In the genomic region with DNA sequence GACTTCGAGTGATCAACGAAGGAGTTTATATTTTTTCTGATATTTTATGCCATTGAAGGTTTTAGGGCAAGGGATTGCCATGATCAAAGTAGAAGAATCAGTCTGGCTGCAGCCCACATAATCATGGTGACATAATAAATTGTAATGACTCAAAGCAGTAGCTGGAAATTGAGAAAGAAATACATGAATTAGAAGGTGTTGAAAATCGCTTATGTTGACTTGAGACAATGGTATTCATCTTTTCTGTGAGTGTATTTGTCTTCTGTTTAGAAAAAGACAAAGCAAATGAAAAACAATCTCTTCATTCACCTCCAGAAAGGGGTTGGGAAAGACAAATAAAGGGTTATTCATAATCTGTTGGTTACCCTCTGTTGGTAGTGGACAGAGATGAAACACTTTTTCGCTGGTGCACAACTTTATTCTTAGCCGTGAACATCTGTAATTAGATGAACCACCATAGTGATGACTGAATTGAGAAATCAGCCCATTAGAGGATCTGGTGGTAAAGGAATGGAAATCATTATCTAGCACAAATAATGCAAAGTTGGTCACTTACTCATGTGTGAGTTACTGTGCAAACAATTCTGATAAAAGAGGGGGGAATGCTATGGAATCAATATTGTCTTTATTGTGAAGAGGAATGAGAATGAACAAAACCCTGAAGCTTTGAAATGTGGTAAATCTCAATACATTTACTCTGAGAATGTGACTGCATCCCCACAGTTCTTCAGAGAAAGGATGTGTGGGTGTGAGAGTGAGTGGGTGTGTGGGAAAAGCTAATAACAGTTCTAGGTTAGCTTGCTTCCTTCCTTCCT, we compare ENCODE assay signal across 2 cellular contexts.
A peak's percentile ranks its signal among the peaks of the same experiment; 100 is the strongest.
TF ChIP-seq lines count a peak whose summit lies in the region.

No MANE protein-coding gene starts in this region.

TF ChIP-seq in HEK293, 187 proteins besides CTCF, POLR2A, EP300 and RAD21:
- TF ChIP-seq ZNF391 (tag by site-specific recombination; IDR thresholded peaks at IDR 0.05; ENCODE audit: borderline replicate concordance, low read depth) (no peak), ZFHX2 (tag by site-specific recombination; conservative IDR thresholded peaks at IDR 0.05) (peak; percentile 53), SETDB1 (IDR thresholded peaks at IDR 0.05; ENCODE audit: insufficient read length, low read length) (no peak), ZBTB7A (tag by site-specific recombination; IDR thresholded peaks at IDR 0.05; ENCODE audit: low read depth) (no peak), ZSCAN23 (tag by site-specific recombination; IDR thresholded peaks at IDR 0.05) (no peak), ZNF184 (tag by site-specific recombination; IDR thresholded peaks at IDR 0.05) (no peak), ZNF169 (tag by site-specific recombination; IDR thresholded peaks at IDR 0.05) (no peak), EGR2 (tag by site-specific recombination; IDR thresholded peaks at IDR 0.05; ENCODE audit: low read depth) (peak; percentile 68), ZNF549 (tag by site-specific recombination; IDR thresholded peaks at IDR 0.05) (no peak)
- TF ChIP-seq, protein P1, sequence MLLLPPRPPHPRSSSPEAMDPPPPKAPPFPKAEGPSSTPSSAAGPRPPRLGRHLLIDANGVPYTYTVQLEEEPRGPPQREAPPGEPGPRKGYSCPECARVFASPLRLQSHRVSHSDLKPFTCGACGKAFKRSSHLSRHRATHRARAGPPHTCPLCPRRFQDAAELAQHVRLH (tag by site-specific recombination; IDR thresholded peaks at IDR 0.05) = no peak
- TF ChIP-seq, protein P2, sequence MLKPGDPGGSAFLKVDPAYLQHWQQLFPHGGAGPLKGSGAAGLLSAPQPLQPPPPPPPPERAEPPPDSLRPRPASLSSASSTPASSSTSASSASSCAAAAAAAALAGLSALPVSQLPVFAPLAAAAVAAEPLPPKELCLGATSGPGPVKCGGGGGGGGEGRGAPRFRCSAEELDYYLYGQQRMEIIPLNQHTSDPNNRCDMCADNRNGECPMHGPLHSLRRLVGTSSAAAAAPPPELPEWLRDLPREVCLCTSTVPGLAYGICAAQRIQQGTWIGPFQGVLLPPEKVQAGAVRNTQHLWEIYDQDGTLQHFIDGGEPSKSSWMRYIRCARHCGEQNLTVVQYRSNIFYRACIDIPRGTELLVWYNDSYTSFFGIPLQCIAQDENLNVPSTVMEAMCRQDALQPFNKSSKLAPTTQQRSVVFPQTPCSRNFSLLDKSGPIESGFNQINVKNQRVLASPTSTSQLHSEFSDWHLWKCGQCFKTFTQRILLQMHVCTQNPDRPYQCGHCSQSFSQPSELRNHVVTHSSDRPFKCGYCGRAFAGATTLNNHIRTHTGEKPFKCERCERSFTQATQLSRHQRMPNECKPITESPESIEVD (tag by site-specific recombination; IDR thresholded peaks at IDR 0.05) = no peak
- TF ChIP-seq, protein P3, sequence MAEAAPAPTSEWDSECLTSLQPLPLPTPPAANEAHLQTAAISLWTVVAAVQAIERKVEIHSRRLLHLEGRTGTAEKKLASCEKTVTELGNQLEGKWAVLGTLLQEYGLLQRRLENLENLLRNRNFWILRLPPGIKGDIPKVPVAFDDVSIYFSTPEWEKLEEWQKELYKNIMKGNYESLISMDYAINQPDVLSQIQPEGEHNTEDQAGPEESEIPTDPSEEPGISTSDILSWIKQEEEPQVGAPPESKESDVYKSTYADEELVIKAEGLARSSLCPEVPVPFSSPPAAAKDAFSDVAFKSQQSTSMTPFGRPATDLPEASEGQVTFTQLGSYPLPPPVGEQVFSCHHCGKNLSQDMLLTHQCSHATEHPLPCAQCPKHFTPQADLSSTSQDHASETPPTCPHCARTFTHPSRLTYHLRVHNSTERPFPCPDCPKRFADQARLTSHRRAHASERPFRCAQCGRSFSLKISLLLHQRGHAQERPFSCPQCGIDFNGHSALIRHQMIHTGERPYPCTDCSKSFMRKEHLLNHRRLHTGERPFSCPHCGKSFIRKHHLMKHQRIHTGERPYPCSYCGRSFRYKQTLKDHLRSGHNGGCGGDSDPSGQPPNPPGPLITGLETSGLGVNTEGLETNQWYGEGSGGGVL (tag by site-specific recombination; IDR thresholded peaks at IDR 0.05) = no peak
- TF ChIP-seq, protein P4, sequence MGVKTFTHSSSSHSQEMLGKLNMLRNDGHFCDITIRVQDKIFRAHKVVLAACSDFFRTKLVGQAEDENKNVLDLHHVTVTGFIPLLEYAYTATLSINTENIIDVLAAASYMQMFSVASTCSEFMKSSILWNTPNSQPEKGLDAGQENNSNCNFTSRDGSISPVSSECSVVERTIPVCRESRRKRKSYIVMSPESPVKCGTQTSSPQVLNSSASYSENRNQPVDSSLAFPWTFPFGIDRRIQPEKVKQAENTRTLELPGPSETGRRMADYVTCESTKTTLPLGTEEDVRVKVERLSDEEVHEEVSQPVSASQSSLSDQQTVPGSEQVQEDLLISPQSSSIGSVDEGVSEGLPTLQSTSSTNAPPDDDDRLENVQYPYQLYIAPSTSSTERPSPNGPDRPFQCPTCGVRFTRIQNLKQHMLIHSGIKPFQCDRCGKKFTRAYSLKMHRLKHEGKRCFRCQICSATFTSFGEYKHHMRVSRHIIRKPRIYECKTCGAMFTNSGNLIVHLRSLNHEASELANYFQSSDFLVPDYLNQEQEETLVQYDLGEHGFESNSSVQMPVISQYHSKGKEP (tag by site-specific recombination; IDR thresholded peaks at IDR 0.05) = no peak

TF ChIP-seq in GM12878, 131 proteins besides CTCF, POLR2A, EP300 and RAD21:
- TF ChIP-seq ETV6 (conservative IDR thresholded peaks at IDR 0.05 in 1 of 2, IDR thresholded peaks at IDR 0.05 in 1 of 2; ENCODE audit: borderline replicate concordance in 1 of 2, low read depth in 1 of 2) = peak in 1 of 2 experiments; percentile 71; a peak in 2 of 4 replicates
- TF ChIP-seq RUNX3 (IDR thresholded peaks at IDR 0.05; ENCODE audit: low read length) = 0 out of 2 replicates have a peak, but pooled peaks have one; percentile 12
- no peak for TF ChIP-seq SUPT20H (IDR thresholded peaks at IDR 0.05; ENCODE audit: borderline replicate concordance, control insufficient read depth, low read depth, low read length)
